ENCODE assay signal across 1 cellular context in the genomic region with DNA sequence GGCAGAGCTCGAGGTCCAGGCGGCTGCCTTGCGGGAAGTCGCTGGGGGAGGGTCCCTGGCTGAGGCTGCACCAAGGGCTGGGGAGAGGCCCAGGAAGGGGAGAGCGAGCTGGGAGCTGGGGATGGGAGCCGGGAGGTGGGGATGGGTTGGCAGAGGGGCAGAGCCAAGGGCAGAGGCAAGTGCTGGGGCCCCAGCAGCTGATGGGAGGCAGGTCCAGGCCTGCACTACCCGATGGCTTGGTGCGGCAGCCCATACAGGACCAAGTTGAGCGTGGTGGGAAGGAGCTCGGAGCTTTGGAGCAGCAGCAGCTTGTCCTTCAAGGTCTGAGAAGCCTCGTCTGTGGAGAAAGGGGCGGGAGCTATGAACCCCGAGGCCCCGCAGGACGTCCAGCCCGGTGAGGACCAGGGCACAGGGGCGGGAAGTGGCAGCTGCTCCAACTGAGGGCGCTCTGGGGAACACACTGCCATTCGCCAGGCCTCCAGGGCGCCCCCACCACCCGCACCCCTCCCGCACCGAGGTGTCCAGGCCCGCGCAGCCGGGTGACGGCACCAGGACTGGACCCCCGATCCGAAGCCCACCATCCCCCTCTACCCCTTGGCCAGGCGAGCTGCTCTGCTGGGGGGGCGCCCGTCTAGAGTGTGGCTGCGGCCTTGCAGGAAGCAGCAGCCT.
TF ChIP-seq lines count a peak whose summit lies in the region.

No MANE protein-coding gene starts in this region.

TF ChIP-seq in HepG2, 621 proteins besides CTCF, POLR2A, EP300 and RAD21 (continued from another document):
- TF ChIP-seq, protein P1, sequence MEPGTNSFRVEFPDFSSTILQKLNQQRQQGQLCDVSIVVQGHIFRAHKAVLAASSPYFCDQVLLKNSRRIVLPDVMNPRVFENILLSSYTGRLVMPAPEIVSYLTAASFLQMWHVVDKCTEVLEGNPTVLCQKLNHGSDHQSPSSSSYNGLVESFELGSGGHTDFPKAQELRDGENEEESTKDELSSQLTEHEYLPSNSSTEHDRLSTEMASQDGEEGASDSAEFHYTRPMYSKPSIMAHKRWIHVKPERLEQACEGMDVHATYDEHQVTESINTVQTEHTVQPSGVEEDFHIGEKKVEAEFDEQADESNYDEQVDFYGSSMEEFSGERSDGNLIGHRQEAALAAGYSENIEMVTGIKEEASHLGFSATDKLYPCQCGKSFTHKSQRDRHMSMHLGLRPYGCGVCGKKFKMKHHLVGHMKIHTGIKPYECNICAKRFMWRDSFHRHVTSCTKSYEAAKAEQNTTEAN (CRISPR knock-in tag; conservative IDR thresholded peaks at IDR 0.05) = no peak
- no peak for TF ChIP-seq ZMYM3 (CRISPR knock-in tag; IDR thresholded peaks at IDR 0.05)
- TF ChIP-seq, protein P2, sequence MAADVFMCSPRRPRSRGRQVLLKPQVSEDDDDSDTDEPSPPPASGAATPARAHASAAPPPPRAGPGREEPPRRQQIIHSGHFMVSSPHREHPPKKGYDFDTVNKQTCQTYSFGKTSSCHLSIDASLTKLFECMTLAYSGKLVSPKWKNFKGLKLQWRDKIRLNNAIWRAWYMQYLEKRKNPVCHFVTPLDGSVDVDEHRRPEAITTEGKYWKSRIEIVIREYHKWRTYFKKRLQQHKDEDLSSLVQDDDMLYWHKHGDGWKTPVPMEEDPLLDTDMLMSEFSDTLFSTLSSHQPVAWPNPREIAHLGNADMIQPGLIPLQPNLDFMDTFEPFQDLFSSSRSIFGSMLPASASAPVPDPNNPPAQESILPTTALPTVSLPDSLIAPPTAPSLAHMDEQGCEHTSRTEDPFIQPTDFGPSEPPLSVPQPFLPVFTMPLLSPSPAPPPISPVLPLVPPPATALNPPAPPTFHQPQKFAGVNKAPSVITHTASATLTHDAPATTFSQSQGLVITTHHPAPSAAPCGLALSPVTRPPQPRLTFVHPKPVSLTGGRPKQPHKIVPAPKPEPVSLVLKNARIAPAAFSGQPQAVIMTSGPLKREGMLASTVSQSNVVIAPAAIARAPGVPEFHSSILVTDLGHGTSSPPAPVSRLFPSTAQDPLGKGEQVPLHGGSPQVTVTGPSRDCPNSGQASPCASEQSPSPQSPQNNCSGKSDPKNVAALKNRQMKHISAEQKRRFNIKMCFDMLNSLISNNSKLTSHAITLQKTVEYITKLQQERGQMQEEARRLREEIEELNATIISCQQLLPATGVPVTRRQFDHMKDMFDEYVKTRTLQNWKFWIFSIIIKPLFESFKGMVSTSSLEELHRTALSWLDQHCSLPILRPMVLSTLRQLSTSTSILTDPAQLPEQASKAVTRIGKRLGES (CRISPR knock-in tag; IDR thresholded peaks at IDR 0.05; ENCODE audit: borderline replicate concordance) = no peak
- TF ChIP-seq U2AF1 (optimal IDR thresholded peaks at IDR 0.05; ENCODE audit: low read depth, low read length) = no peak
